Comparison of ENCODE assay signal across 22 cellular contexts in the genomic region with DNA sequence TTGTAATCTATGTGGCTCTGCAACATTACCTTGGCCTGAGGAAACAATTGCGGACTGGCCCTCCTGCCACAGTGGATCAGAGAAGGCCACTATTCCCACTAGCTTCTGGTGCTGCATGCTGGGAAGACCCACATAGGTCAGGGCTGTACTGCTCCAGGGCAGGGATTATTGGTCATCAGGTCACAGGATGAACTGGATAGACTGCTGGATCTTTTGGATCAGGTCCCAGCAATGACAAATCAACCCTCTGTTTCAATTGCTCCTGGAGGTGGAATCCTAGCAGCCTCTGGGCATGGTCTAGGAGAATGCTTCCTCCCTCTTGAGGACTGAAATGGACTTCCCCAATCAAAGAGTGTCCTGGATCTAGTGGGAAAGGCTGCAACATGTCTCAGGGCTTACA.
DNase-seq lines count a peak whose midpoint lies in the region; ATAC-seq and TF ChIP-seq lines count a peak whose summit lies in the region.
"Had no signal": no experiment of that assay in that cellular context is flagged by ENCODE, and none has a peak within 500 bp of the region (broad histone marks: within the 10 kb centered on the region; RNA-seq: fewer than 3 reads in every experiment).

No MANE protein-coding gene starts in this region.

- H3K4me3 Mint-ChIP-seq in HFFc6, result no peak overlapping the region
- H3K4me3 Mint-ChIP-seq: CD8-positive, alpha-beta T cell; IgD-negative memory B cell had no signal

- H3K36me3 Mint-ChIP-seq in HFFc6 (ENCODE audit: low read depth), result no peaks in the 10 kb centered on the region
- H3K36me3 Mint-ChIP-seq: CD8-positive, alpha-beta T cell; IgD-negative memory B cell had no signal

- TF ChIP-seq CTCF in HFFc6 (IDR thresholded peaks at IDR 0.05), result no peak

- in situ Hi-C loops in SK-MEL-5 (cut with HindIII; ENCODE audit: low pct_unique_long_range_greater_than_20kb, low sequenced_read_pairs), result no loop called here

- peak; percentile 20 for DNase-seq in AG08395 (ENCODE audit: low spot score)
- peak; percentile 24 for DNase-seq in HFFc6
- DNase-seq in SK-MEL-5 (ENCODE audit: low read depth, low spot score), result peak; percentile 54
- DNase-seq in foreskin melanocyte, result peak; percentile 77
- DNase-seq in NCI-H526 treated with DMSO at 0.1 percent for 48 hours (lab: John Stamatoyannopoulos, UW), result no peak
- DNase-seq in AG20443 (ENCODE audit: low spot score), result no peak
- no peak for DNase-seq in sciatic nerve (ENCODE audit: low spot score)
- DNase-seq: CD8-positive, alpha-beta T cell; DMS79 treated with DMSO at 0.1 percent for 48 hours; GDM1; Karpas-422; MV-4-11; NCI-H187 treated with DMSO at 0.1 percent for 48 hours; NCI-H2227 treated with DMSO at 0.1 percent for 48 hours; NCI-H510A treated with DMSO at 0.1 percent for 48 hours; NCI-H82; OCI-M1; RPMI8226; SIG-M5 had no signal

- H3K9me3 Mint-ChIP-seq in HFFc6, result no peaks in the 10 kb centered on the region
- H3K9me3 Mint-ChIP-seq: CD8-positive, alpha-beta T cell; IgD-negative memory B cell had no signal

- intact Hi-C loops in sciatic nerve (cut with DNase I), result no loop called here

- no peaks in the 10 kb centered on the region for H3K4me1 Mint-ChIP-seq in HFFc6 (ENCODE audit: low read depth)
- H3K4me1 Mint-ChIP-seq: IgD-negative memory B cell had no signal

- ATAC-seq in GM19328 (IDR thresholded peaks at IDR 0.05; ENCODE audit: unreplicated experiment) (no peak), sciatic nerve (no peak)
- ATAC-seq: A549; CD8-positive, alpha-beta T cell had no signal

- H3K27ac Mint-ChIP-seq in HFFc6, result no peak overlapping the region
- H3K27ac Mint-ChIP-seq: CD8-positive, alpha-beta T cell; IgD-negative memory B cell had no signal

- H3K27me3 Mint-ChIP-seq in HFFc6 (ENCODE audit: insufficient read depth), result peaks cover 37% of the 10 kb centered on the region

Comparison
In these comparisons a context has a peak if more than half of its experiments do, and no peak if none do; other contexts are left out.
1. DNase-seq: peak in AG08395 (single experiment), HFFc6 (single experiment), SK-MEL-5 (single experiment) and foreskin melanocyte (single experiment); none in NCI-H526 treated with DMSO at 0.1 percent for 48 hours (single experiment), AG20443 (single experiment) and sciatic nerve (single experiment).